In the genomic region with DNA sequence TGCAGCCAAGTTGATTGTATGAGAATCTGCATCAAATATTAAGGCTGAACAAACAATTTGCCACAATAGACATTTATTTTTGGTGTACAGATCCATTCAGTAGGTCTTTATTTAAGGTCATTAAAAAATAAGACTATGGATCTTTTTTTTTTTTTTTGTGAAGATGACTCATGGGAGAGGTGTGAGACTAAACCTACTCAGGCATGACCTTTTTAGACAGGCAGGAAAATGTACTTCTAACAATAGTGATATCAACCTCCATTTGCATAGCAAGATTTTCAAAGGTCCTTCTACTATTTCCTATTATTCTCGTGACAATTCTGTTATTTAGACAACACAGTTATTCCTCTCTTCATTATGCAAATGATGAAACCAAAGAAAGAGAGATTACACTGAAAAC, we compare ENCODE assay signal across 19 cellular contexts.
"Had no signal": no experiment of that assay in that cellular context is flagged by ENCODE, and none has a peak within 500 bp of the region (broad histone marks: within the 10 kb centered on the region; RNA-seq: fewer than 3 reads in every experiment).

No MANE protein-coding gene starts in this region.

- H3K4me3 ChIP-seq: coronary artery, heart left ventricle, mucosa of descending colon, ovary, stomach, thoracic aorta, transverse colon had no signal

- H3K27me3 ChIP-seq: heart left ventricle, ovary, stomach, transverse colon had no signal

- H3K27ac ChIP-seq: coronary artery, heart left ventricle, ovary, stomach, thoracic aorta, transverse colon had no signal

- H3K9me3 ChIP-seq: mucosa of descending colon, ovary, stomach, thoracic aorta, transverse colon had no signal

- H3K4me1 ChIP-seq: heart left ventricle, stomach, transverse colon had no signal

- DNase-seq: effector CD4-positive, alpha-beta T cell; endodermal cell; foreskin melanocyte; heart left ventricle; hippocampal formation; mammary epithelial cell; mucosa of descending colon; natural killer cell; ovary; right cardiac atrium; small intestine; stimulated activated CD4-positive, alpha-beta T cell treated with anti-CD3 and anti-CD28 coated beads, Interleukin-12 subunit alpha, Interleukin-12 subunit beta, amount 100 ng/mL, for 4 hours; stimulated activated naive CD4-positive, alpha-beta T cell; stomach; substantia nigra; transverse colon had no signal

- ATAC-seq: heart left ventricle, left lobe of liver, mucosa of descending colon, natural killer cell, right cardiac atrium had no signal

- H3K36me3 ChIP-seq: heart left ventricle, ovary, stomach, thoracic aorta, transverse colon had no signal
